9 cellular contexts compared by ENCODE assay signal in the genomic region with DNA sequence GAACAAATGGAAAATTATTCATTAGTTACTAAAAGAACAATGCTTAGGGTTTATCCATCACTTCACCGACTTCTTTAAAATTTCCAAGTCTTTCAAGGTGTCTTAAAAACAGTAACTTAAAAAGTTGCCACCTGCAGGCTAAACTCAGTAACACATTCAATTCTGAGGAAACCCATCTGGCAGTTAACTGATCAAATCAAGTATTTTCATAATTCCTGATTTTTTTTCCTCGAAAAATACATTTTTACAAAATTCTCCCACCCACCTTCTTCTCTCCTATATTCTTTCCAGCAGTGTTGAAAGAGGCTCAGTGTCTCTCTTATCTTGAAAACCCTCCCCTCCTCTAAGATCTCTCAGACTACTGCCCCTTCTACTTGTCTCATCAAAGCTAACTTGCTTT. TPM values are rescaled to one million over a fixed set of nuclear protein-coding genes. Genes with fewer than 3 reads are reported as not detected.
A peak's percentile ranks its signal among the peaks of the same experiment; 100 is the strongest.
DNase-seq lines count a peak whose midpoint lies in the region; ATAC-seq, FAIRE-seq and TF ChIP-seq lines count a peak whose summit lies in the region.
"Had no signal": no experiment of that assay in that cellular context is flagged by ENCODE, and none has a peak within 500 bp of the region (broad histone marks: within the 10 kb centered on the region; RNA-seq: fewer than 3 reads in every experiment).

No MANE protein-coding gene starts in this region.

- H3K4me3 Mint-ChIP-seq in activated B cell treated with CpG ODN at 0.5 μM for 24 hours: no peak overlapping the region
- no peak overlapping the region for H3K4me3 Mint-ChIP-seq in activated naive CD8-positive, alpha-beta T cell treated with anti-CD3 and anti-CD28 coated beads for 36 hours

- DNase-seq in AG10803 (ENCODE audit: low read depth) (peak; percentile 41), GM18507 (ENCODE audit: extremely low spot score, insufficient read length, low read depth) (no peak), activated B cell treated with CpG ODN at 0.5 μM for 24 hours (no peak), left colon (no peak), NCI-H2029 treated with DMSO at 0.1 percent for 48 hours (lab: John Stamatoyannopoulos, UW) (no peak)
- no peak for DNase-seq in activated effector memory CD4-positive, alpha-beta T cell treated with Interleukin-2 at 50 U/mL for 16 hours
- no peak for DNase-seq in activated naive CD8-positive, alpha-beta T cell treated with anti-CD3 and anti-CD28 coated beads for 36 hours

- H3K9me3 Mint-ChIP-seq in activated B cell treated with CpG ODN at 0.5 μM for 24 hours: no peaks in the 10 kb centered on the region
- H3K9me3 Mint-ChIP-seq in activated naive CD8-positive, alpha-beta T cell treated with anti-CD3 and anti-CD28 coated beads for 36 hours: no peaks in the 10 kb centered on the region

- POLR2A ChIA-PET in activated B cell treated with CpG ODN at 0.5 μM for 24 hours (lab: Charles Lee): interaction anchor here (0.7 to 1.1 kb wide), 3 partner anchors 8 to 314 kb away, joined by 3 read pairs; no protein-coding TSS in a partner anchor

- peaks cover 71% of the 10 kb centered on the region for H3K36me3 Mint-ChIP-seq in activated B cell treated with CpG ODN at 0.5 μM for 24 hours (ENCODE audit: low read depth)
- peaks cover 36% of the 10 kb centered on the region for H3K36me3 Mint-ChIP-seq in activated naive CD8-positive, alpha-beta T cell treated with anti-CD3 and anti-CD28 coated beads for 36 hours

- CTCF ChIA-PET in activated B cell treated with CpG ODN at 0.5 μM for 24 hours (lab: Charles Lee): interaction anchor here (0.9 to 2.9 kb wide), 4 partner anchors 27 to 680 kb away, joined by 3 to 13 read pairs (median 3); a partner anchor contains a TSS

- no peak overlapping the region for H3K27ac Mint-ChIP-seq in activated B cell treated with CpG ODN at 0.5 μM for 24 hours
- H3K27ac Mint-ChIP-seq in activated naive CD8-positive, alpha-beta T cell treated with anti-CD3 and anti-CD28 coated beads for 36 hours: no peak overlapping the region

- no peaks in the 10 kb centered on the region for H3K27me3 Mint-ChIP-seq in activated B cell treated with CpG ODN at 0.5 μM for 24 hours
- no peaks in the 10 kb centered on the region for H3K27me3 Mint-ChIP-seq in activated naive CD8-positive, alpha-beta T cell treated with anti-CD3 and anti-CD28 coated beads for 36 hours

- peak; percentile 72 for FAIRE-seq in GM18507 (lab: Jason Lieb, UNC)
- FAIRE-seq: colon had no signal

- H3K4me3 ChIP-seq in AG10803 (ENCODE audit: low read length): no peak overlapping the region

- intact Hi-C loops in activated B cell treated with CpG ODN at 0.5 μM for 24 hours (cut with micrococcal nuclease) (loop anchor here (1.0 to 10.0 kb wide), 3 partner anchors 300 to 675 kb away; a partner anchor contains a TSS), left colon (cut with DNase I, micrococcal nuclease) (loop anchor here in 1 of 2 donors (10.0 kb wide), 1 partner anchor 345 kb away; no protein-coding TSS in a partner anchor)

- peak; percentile 60 for TF ChIP-seq CTCF in AG10803 (conservative IDR thresholded peaks at IDR 0.05; ENCODE audit: low read length)
- TF ChIP-seq CTCF in activated B cell treated with CpG ODN at 0.5 μM for 24 hours (IDR thresholded peaks at IDR 0.05): peak; percentile 49

- H3K4me1 Mint-ChIP-seq in activated B cell treated with CpG ODN at 0.5 μM for 24 hours: no peaks in the 10 kb centered on the region
- H3K4me1 Mint-ChIP-seq in activated naive CD8-positive, alpha-beta T cell treated with anti-CD3 and anti-CD28 coated beads for 36 hours: peaks cover 1% of the 10 kb centered on the region

- no peak for ATAC-seq in activated B cell treated with CpG ODN at 0.5 μM for 24 hours (ENCODE audit: low read depth)
- peak; percentile 53 for ATAC-seq in left colon
- no peak for ATAC-seq in HG02763 (IDR thresholded peaks at IDR 0.05; ENCODE audit: unreplicated experiment)

RNA-seq across cellular contexts. Expression of a gene that starts 29.9 kb away (rescaled TPM):
- total RNA-seq in activated B cell treated with CpG ODN at 0.5 μM for 24 hours (47.3 and 49.6 TPM in 2 replicates), left colon (10 to 100 TPM; 24.3 to 29.8 TPM)
- total RNA-seq in activated naive CD8-positive, alpha-beta T cell treated with anti-CD3 and anti-CD28 coated beads for 36 hours: 10 to 100 TPM; 50.8 to 50.9 TPM

RNA-seq across cellular contexts. Expression of a gene that starts 32.6 kb away (rescaled TPM):
- 54.9 and 68.2 TPM in 2 replicates for total RNA-seq in activated B cell treated with CpG ODN at 0.5 μM for 24 hours
- total RNA-seq in left colon: 10 to 100 TPM; 64.8 to 65.9 TPM
- 10 to 100 TPM; 72.1 to 75.7 TPM for total RNA-seq in activated naive CD8-positive, alpha-beta T cell treated with anti-CD3 and anti-CD28 coated beads for 36 hours
